1 cellular context compared by ENCODE assay signal in genomic region chr14:68377459-68377858, GRCh38.
A peak's percentile ranks its signal among the peaks of the same experiment; 100 is the strongest.
TF ChIP-seq lines count a peak whose summit lies in the region.

No MANE protein-coding gene starts in this region.

TF ChIP-seq in K562, 482 proteins besides CTCF, POLR2A, EP300 and RAD21 (continued from another document and continues in another):
- TF ChIP-seq NR0B1 (IDR thresholded peaks at IDR 0.05; ENCODE audit: partially characterized antibody) (no peak), ZNF324 (CRISPR knock-in tag; IDR thresholded peaks at IDR 0.05) (no peak), RBM14 (IDR thresholded peaks at IDR 0.05; ENCODE audit: borderline replicate concordance, insufficient read depth, low read depth, low read length) (no peak), HNRNPLL (IDR thresholded peaks at IDR 0.05; ENCODE audit: low read depth, low read length, poor library complexity, severe bottlenecking) (no peak), ZKSCAN3 (CRISPR knock-in tag; IDR thresholded peaks at IDR 0.05) (no peak), SIN3B (IDR thresholded peaks at IDR 0.05; ENCODE audit: low read depth) (no peak), E2F1 (CRISPR knock-in tag; IDR thresholded peaks at IDR 0.05) (no peak), CHCHD3 (CRISPR knock-in tag; IDR thresholded peaks at IDR 0.05) (no peak), SFPQ (IDR thresholded peaks at IDR 0.05; ENCODE audit: low read depth, low read length) (no peak), ZNF79 (CRISPR knock-in tag; IDR thresholded peaks at IDR 0.05; ENCODE audit: low read depth) (no peak), TAF15 (IDR thresholded peaks at IDR 0.05; ENCODE audit: low read depth, low read length) (no peak), PBX2 (CRISPR knock-in tag; IDR thresholded peaks at IDR 0.05; ENCODE audit: low read depth) (no peak), PBX2 (tag; conservative IDR thresholded peaks at IDR 0.05; ENCODE audit: low read depth) (no peak), ATF6 (CRISPR knock-in tag; IDR thresholded peaks at IDR 0.05) (no peak), SAP30 (IDR thresholded peaks at IDR 0.05; ENCODE audit: borderline replicate concordance, insufficient read depth, low read depth, low read length, poor library complexity, severe bottlenecking) (no peak), E4F1 (CRISPR knock-in tag; IDR thresholded peaks at IDR 0.05; ENCODE audit: borderline replicate concordance) (no peak), ERF (CRISPR knock-in tag; IDR thresholded peaks at IDR 0.05) (no peak), IRF2 (CRISPR knock-in tag; IDR thresholded peaks at IDR 0.05) (no peak), ZNF551 (CRISPR knock-in tag; IDR thresholded peaks at IDR 0.05) (no peak), CUX1 (CRISPR knock-in tag; IDR thresholded peaks at IDR 0.05) (no peak), ZNF212 (CRISPR knock-in tag; IDR thresholded peaks at IDR 0.05) (no peak), TFAP4 (CRISPR knock-in tag; IDR thresholded peaks at IDR 0.05; ENCODE audit: borderline replicate concordance) (peak; percentile 48), REST (CRISPR knock-in tag; IDR thresholded peaks at IDR 0.05; ENCODE audit: low read depth) (no peak), MTA3 (IDR thresholded peaks at IDR 0.05; ENCODE audit: borderline replicate concordance) (no peak), ZNF395 (CRISPR knock-in tag; IDR thresholded peaks at IDR 0.05) (no peak), ZNF780A (CRISPR knock-in tag; IDR thresholded peaks at IDR 0.05) (no peak), SETDB1 (IDR thresholded peaks at IDR 0.05; ENCODE audit: low read length) (no peak), ZNF586 (CRISPR knock-in tag; conservative IDR thresholded peaks at IDR 0.05) (no peak), NFRKB (IDR thresholded peaks at IDR 0.05; ENCODE audit: low read depth) (no peak)
